In the genomic region with DNA sequence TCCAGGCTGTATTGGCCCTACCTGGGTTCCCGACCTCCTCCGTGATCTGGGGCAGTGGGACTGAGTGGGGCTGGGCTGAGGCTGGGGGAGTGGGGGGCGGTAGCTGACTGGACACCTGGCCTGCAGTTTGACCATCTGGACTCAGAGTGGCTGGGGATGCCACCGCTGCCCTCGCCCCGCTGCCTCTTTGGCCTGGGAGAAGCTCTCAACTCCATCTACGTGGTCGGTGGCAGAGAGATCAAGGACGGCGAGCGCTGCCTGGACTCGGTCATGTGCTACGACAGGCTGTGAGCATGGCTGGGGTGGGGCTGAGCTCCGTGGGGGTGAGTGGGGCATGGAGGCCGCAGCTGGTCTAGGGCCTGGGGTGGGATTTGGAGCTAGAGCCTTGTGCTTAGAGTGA, we compare ENCODE assay signal across 27 cellular contexts. TPM values are rescaled to one million over a fixed set of nuclear protein-coding genes. Genes with fewer than 3 reads are reported as not detected.
"Had no signal": no experiment of that assay in that cellular context is flagged by ENCODE, and none has a peak within 500 bp of the region (broad histone marks: within the 10 kb centered on the region; RNA-seq: fewer than 3 reads in every experiment).

No MANE protein-coding gene starts in this region.

- DNase-seq: activated CD4-positive, alpha-beta T cell treated with anti-CD3 and anti-CD28 coated beads, Interleukin-2, amount 50 U/mL, for 4 hours; activated CD8-positive, alpha-beta memory T cell treated with anti-CD3 and anti-CD28 coated beads for 24 hours; activated naive CD8-positive, alpha-beta T cell treated with anti-CD3 and anti-CD28 coated beads for 36 hours; dermis blood vessel endothelial cell; effector memory CD4-positive, alpha-beta T cell; foreskin keratinocyte; glutamatergic neuron; immature natural killer cell; kidney glomerular epithelial cell; naive thymus-derived CD4-positive, alpha-beta T cell; stimulated activated CD4-positive, alpha-beta T cell treated with anti-CD3 and anti-CD28 coated beads, Interleukin-2, amount 100 ng/mL, for 24 hours; stomach; trophoblast cell had no signal

- H3K9me3 ChIP-seq: prostate gland, SJSA1, stomach, vagina had no signal

- H3K4me1 ChIP-seq: prostate gland had no signal

- H3K36me3 ChIP-seq: neural progenitor cell, prostate gland, SJSA1, stomach, vagina had no signal

- ATAC-seq: foreskin keratinocyte; naive thymus-derived CD4-positive, alpha-beta T cell; right cardiac atrium; stimulated activated memory B cell treated with anti-CD40 and anti-IgM and Interleukin-4, amounts not matched to agents 10 μg/mL and 1 μg/mL and 100 μg/mL, for 72 hours; WTC11 had no signal

- H3K4me3 ChIP-seq: hepatocyte, neural progenitor cell, prostate gland, SJSA1, skin epidermis, stomach, vagina had no signal

- H3K27ac ChIP-seq: foreskin keratinocyte, hepatocyte, neural progenitor cell, prostate gland, SJSA1, skin epidermis, stomach, vagina had no signal

- H3K27me3 ChIP-seq: hepatocyte, neural progenitor cell, SJSA1, vagina had no signal

RNA-seq across cellular contexts. Expression of a gene that starts 2.7 kb away (rescaled TPM):
- total RNA-seq: activated naive CD8-positive, alpha-beta T cell treated with anti-CD3 and anti-CD28 coated beads for 36 hours; foreskin keratinocyte; hepatocyte; lower leg skin; mesenteric fat pad; mucosa of gallbladder; naive thymus-derived CD4-positive, alpha-beta T cell; osteocyte; SJSA1; temporal lobe; vagina; WTC11 had no signal
- polyA plus RNA-seq: foreskin keratinocyte; hepatocyte; immature natural killer cell; naive thymus-derived CD4-positive, alpha-beta T cell had no signal

RNA-seq across cellular contexts. Expression of a gene that starts 14.6 kb away (rescaled TPM):
- total RNA-seq: activated naive CD8-positive, alpha-beta T cell treated with anti-CD3 and anti-CD28 coated beads for 36 hours; dermis blood vessel endothelial cell; foreskin keratinocyte; hepatocyte; naive thymus-derived CD4-positive, alpha-beta T cell; osteocyte; SJSA1; stomach; temporal lobe; vagina had no signal
- polyA plus RNA-seq: foreskin keratinocyte; hepatocyte; immature natural killer cell; naive thymus-derived CD4-positive, alpha-beta T cell had no signal

RNA-seq across cellular contexts. Expression of a gene that starts 34.5 kb away (rescaled TPM):
- polyA plus RNA-seq: naive thymus-derived CD4-positive, alpha-beta T cell had no signal
